23 cellular contexts compared by ENCODE assay signal in the genomic region with DNA sequence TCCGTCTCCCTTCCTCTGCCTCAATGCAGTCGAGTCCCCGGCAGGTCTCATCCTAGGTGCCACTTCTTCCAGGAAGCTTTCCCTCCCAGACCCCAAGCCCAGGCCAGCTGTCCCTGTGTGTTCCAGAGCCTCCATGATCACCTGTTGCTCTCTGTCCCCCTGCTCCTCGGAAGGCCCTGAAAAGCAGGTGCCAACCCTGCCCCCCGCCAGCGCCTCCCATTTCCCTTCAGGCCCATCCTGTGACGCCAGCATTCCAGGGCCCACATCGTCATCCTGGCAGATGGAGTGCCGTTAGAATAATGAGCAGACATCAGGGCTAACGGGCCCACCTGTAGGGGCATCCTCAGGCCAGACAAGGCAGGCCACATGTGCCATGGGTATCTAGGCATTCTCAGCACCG.
DNase-seq lines count a peak whose midpoint lies in the region; ATAC-seq, FAIRE-seq and TF ChIP-seq lines count a peak whose summit lies in the region.
"Had no signal": no experiment of that assay in that cellular context is flagged by ENCODE, and none has a peak within 500 bp of the region (broad histone marks: within the 10 kb centered on the region; RNA-seq: fewer than 3 reads in every experiment).

No MANE protein-coding gene starts in this region.

- ATAC-seq in activated CD8-positive, alpha-beta memory T cell treated with anti-CD3 and anti-CD28 coated beads, Interleukin-2, amount 10 ng/mL, durations not matched to agents 7 days and 5 days = no peak
- ATAC-seq in upper lobe of right lung = no peak
- ATAC-seq: HepG2, Panc1 had no signal

- no peak overlapping the region for H4K5ac ChIP-seq in H1 (ENCODE audit: insufficient read length, low read depth, low read length)

- no peak overlapping the region for H3K4ac ChIP-seq in H1 (replicated peaks; ENCODE audit: insufficient read length, low read depth, low read length)

- H2BK120ac ChIP-seq in H1 (replicated peaks; ENCODE audit: low read depth, low read length) = no peak overlapping the region

- no peaks in the 10 kb centered on the region for H3K36me3 ChIP-seq in H1 (ENCODE audit: control insufficient read depth in 2 of 4, insufficient read depth in 4 of 4, low read length in 3 of 4)
- H3K36me3 ChIP-seq in upper lobe of right lung = no peaks in the 10 kb centered on the region
- no peaks in the 10 kb centered on the region for H3K36me3 ChIP-seq in CD8-positive, alpha-beta memory T cell (ENCODE audit: insufficient read depth, low read length)

- H3K18ac ChIP-seq in H1 (ENCODE audit: extremely low read depth, low read length) = no peak overlapping the region; the same call in 1 of the 2 replicates

- no peak for TF ChIP-seq POLR2A in H1 (IDR thresholded peaks at IDR 0.05; ENCODE audit: control extremely low read depth in 1 of 2, low read depth in 2 of 2, low read length in 2 of 2)

- no peak overlapping the region for H2BK5ac ChIP-seq in H1 (ENCODE audit: low read depth, low read length)

- no peaks in the 10 kb centered on the region; the same call in 1 of the 2 replicates for H3K23me2 ChIP-seq in H1 (ENCODE audit: low read depth, low read length)

- H3K27me3 Mint-ChIP-seq in activated CD8-positive, alpha-beta memory T cell treated with anti-CD3 and anti-CD28 coated beads, Interleukin-2, amount 10 ng/mL, durations not matched to agents 7 days and 5 days = peaks cover 2% of the 10 kb centered on the region
- peaks cover 6 to 16% of the 10 kb centered on the region in 2 donors for H3K27me3 Mint-ChIP-seq in CD8-positive, alpha-beta memory T cell

- H3K36me3 Mint-ChIP-seq in activated CD8-positive, alpha-beta memory T cell treated with anti-CD3 and anti-CD28 coated beads, Interleukin-2, amount 10 ng/mL, durations not matched to agents 7 days and 5 days = no peaks in the 10 kb centered on the region
- no peaks in the 10 kb centered on the region for H3K36me3 Mint-ChIP-seq in CD8-positive, alpha-beta memory T cell

- H3K4me3 ChIP-seq in H1 (ENCODE audit: extremely low read depth in 1 of 4, insufficient read depth in 2 of 4, low read depth in 3 of 4, low read length in 4 of 4) (no peak overlapping the region), upper lobe of right lung (no peak overlapping the region)
- no peak overlapping the region for H3K4me3 ChIP-seq in CD8-positive, alpha-beta memory T cell (ENCODE audit: low read length)
- H3K4me3 ChIP-seq: SK-N-MC had no signal

- 87% methylated on average over 11 of the region's 11 CpGs; no CpG with 5 or more reads in 1 of the 2 experiments for WGBS in H1 (ENCODE audit: extremely low coverage in 1 of 2, insufficient coverage in 1 of 2, insufficient read length in 1 of 2, insufficient replicate concordance in 2 of 2, low coverage in 1 of 2, low lambda C conversion rate in 2 of 2, missing lambda C conversion rate in 1 of 2), 2 experiments

- H4K91ac ChIP-seq in H1 (replicated peaks; ENCODE audit: insufficient read length, low read length) = no peak overlapping the region

- 0 out of 2 replicates have a peak overlapping the region, but pooled peaks have one; percentile 5 for H2BK15ac ChIP-seq in H1 (ENCODE audit: low read length)

- no peak overlapping the region for H3K23ac ChIP-seq in H1 (ENCODE audit: insufficient read length)

- no peaks in the 10 kb centered on the region for H3K9me3 Mint-ChIP-seq in activated CD8-positive, alpha-beta memory T cell treated with anti-CD3 and anti-CD28 coated beads, Interleukin-2, amount 10 ng/mL, durations not matched to agents 7 days and 5 days (ENCODE audit: low read depth)
- peaks cover 0 to 4% (median 0%) of the 10 kb centered on the region in 5 donors for H3K9me3 Mint-ChIP-seq in CD8-positive, alpha-beta memory T cell

- H3K9me3 ChIP-seq in H1 (ENCODE audit: insufficient read depth in 2 of 2, low read depth in 1 of 2, low read length in 1 of 2) (peaks cover 0 to 5% of the 10 kb centered on the region in 2 experiments; a peak in 1 of 4 replicates), upper lobe of right lung (no peaks in the 10 kb centered on the region)
- H3K9me3 ChIP-seq in CD8-positive, alpha-beta memory T cell (ENCODE audit: low read length) = no peaks in the 10 kb centered on the region

- TF ChIP-seq CTCF in H1 (IDR thresholded peaks at IDR 0.05; ENCODE audit: control extremely low read depth in 1 of 3, insufficient read depth in 1 of 3, low read depth in 1 of 3, low read length in 3 of 3) (no peak), upper lobe of right lung (IDR thresholded peaks at IDR 0.05) (no peak)

- peaks cover 6 to 28% (median 18%) of the 10 kb centered on the region in 4 experiments for H3K4me1 ChIP-seq in H1 (replicated peaks in 1 of 4; ENCODE audit: control insufficient read depth in 3 of 4, insufficient read depth in 4 of 4, low read length in 3 of 4)
- no peaks in the 10 kb centered on the region for H3K4me1 ChIP-seq in upper lobe of right lung
- no peaks in the 10 kb centered on the region for H3K4me1 ChIP-seq in CD8-positive, alpha-beta memory T cell (ENCODE audit: insufficient read depth, low read length)

- no peak for FAIRE-seq in H1 (lab: Jason Lieb, UNC)
- FAIRE-seq: GM19239, H54, HepG2 had no signal

- H3K27me3 ChIP-seq in H1 (replicated peaks in 1 of 4; ENCODE audit: control insufficient read depth in 3 of 4, extremely low read depth in 1 of 4, insufficient read depth in 3 of 4, low read length in 3 of 4) (no peaks in the 10 kb centered on the region; a peak in 2 of 7 replicates), upper lobe of right lung (peaks cover 6% of the 10 kb centered on the region)
- H3K27me3 ChIP-seq in CD8-positive, alpha-beta memory T cell (ENCODE audit: insufficient read depth, low read length, poor library complexity, severe bottlenecking) = no peaks in the 10 kb centered on the region

- H3K4me2 ChIP-seq in H1 (ENCODE audit: insufficient read depth in 1 of 2, low read depth in 2 of 2, low read length in 2 of 2) = no peak overlapping the region

- intact Hi-C loops in upper lobe of right lung (cut with DNase I) = no loop called here

- no peaks in the 10 kb centered on the region for H4K20me1 ChIP-seq in H1 (replicated peaks in 1 of 2; ENCODE audit: control insufficient read depth in 1 of 2, insufficient read depth in 2 of 2, low read length in 2 of 2)

- H2BK20ac ChIP-seq in H1 (ENCODE audit: low read length) = no peak overlapping the region

- H3K79me2 ChIP-seq in H1 (ENCODE audit: control insufficient read depth in 1 of 2, insufficient read depth in 2 of 2, low read length in 2 of 2) = no peaks in the 10 kb centered on the region

- no peak overlapping the region for H4K8ac ChIP-seq in H1 (ENCODE audit: extremely low read depth, insufficient read depth, low read length)

- no peak overlapping the region for H3K56ac ChIP-seq in H1 (replicated peaks; ENCODE audit: insufficient read length, low read depth, low read length)

- CTCF ChIA-PET in activated CD8-positive, alpha-beta memory T cell treated with anti-CD3 and anti-CD28 coated beads, Interleukin-2, amount 10 ng/mL, durations not matched to agents 7 days and 5 days (lab: Charles Lee) = no interaction called here
- CTCF ChIA-PET in H1 (lab: Charles Lee; ENCODE audit: partially characterized antibody) = no interaction called here
- CTCF ChIA-PET in CD8-positive, alpha-beta memory T cell (lab: Charles Lee) = no interaction called here

- POLR2A ChIA-PET in H1 (lab: Charles Lee; ENCODE audit: partially characterized antibody) = no interaction called here
- POLR2A ChIA-PET in CD8-positive, alpha-beta memory T cell (lab: Charles Lee) = no interaction called here

- no peak overlapping the region for H2AFZ ChIP-seq in H1 (ENCODE audit: low read length)

- H3K14ac ChIP-seq in H1 (ENCODE audit: insufficient read length) = no peak overlapping the region

- no peak for TF ChIP-seq EP300 in H1 (IDR thresholded peaks at IDR 0.05; ENCODE audit: borderline replicate concordance in 1 of 2, low read depth in 2 of 2, low read length in 2 of 2)

- H3K4me1 Mint-ChIP-seq in activated CD8-positive, alpha-beta memory T cell treated with anti-CD3 and anti-CD28 coated beads, Interleukin-2, amount 10 ng/mL, durations not matched to agents 7 days and 5 days = no peaks in the 10 kb centered on the region
- no peaks in the 10 kb centered on the region for H3K4me1 Mint-ChIP-seq in CD8-positive, alpha-beta memory T cell

- no peak overlapping the region for H2AK5ac ChIP-seq in H1 (ENCODE audit: low read depth, low read length)

- H3K27ac Mint-ChIP-seq in activated CD8-positive, alpha-beta memory T cell treated with anti-CD3 and anti-CD28 coated beads, Interleukin-2, amount 10 ng/mL, durations not matched to agents 7 days and 5 days = no peak overlapping the region
- no peak overlapping the region for H3K27ac Mint-ChIP-seq in CD8-positive, alpha-beta memory T cell

- no peaks in the 10 kb centered on the region for H3K79me1 ChIP-seq in H1 (ENCODE audit: low read depth, low read length)

- no peak overlapping the region for H3K4me3 Mint-ChIP-seq in activated CD8-positive, alpha-beta memory T cell treated with anti-CD3 and anti-CD28 coated beads, Interleukin-2, amount 10 ng/mL, durations not matched to agents 7 days and 5 days
- H3K4me3 Mint-ChIP-seq in CD8-positive, alpha-beta memory T cell = no peak overlapping the region

- no peak overlapping the region; the same call in 1 of the 2 replicates for H2BK12ac ChIP-seq in H1 (ENCODE audit: low read depth, low read length)

- H3K27ac ChIP-seq in H1 (ENCODE audit: low read depth, low read length) (no peak overlapping the region), upper lobe of right lung (no peak overlapping the region)
- no peak overlapping the region for H3K27ac ChIP-seq in CD8-positive, alpha-beta memory T cell (ENCODE audit: low read depth, low read length)
- H3K27ac ChIP-seq: RWPE1, SK-N-MC had no signal

- TF ChIP-seq RAD21 in H1 (IDR thresholded peaks at IDR 0.05 in 1 of 2, conservative IDR thresholded peaks at IDR 0.05 in 1 of 2; ENCODE audit: low read depth in 2 of 2, low read length in 2 of 2) = no peak

- DNase-seq in activated CD8-positive, alpha-beta memory T cell treated with anti-CD3 and anti-CD28 coated beads, Interleukin-2, amount 10 ng/mL, durations not matched to agents 7 days and 5 days = peak; percentile 22
- DNase-seq in activated CD8-positive, alpha-beta memory T cell treated with anti-CD3 and anti-CD28 coated beads, Interleukin-2, amount 50 U/mL, for 4 hours = no peak
- DNase-seq in H1 (ENCODE audit: low read depth in 1 of 2, low spot score in 2 of 2) (peak in 1 of 2 experiments; percentile 46), mucosa of gallbladder (ENCODE audit: low spot score) (peak; percentile 8), upper lobe of right lung (peak; percentile 46), DMS153 treated with DMSO at 0.1 percent for 48 hours (lab: John Stamatoyannopoulos, UW; ENCODE audit: unreplicated experiment) (no peak)
- no peak for DNase-seq in CD8-positive, alpha-beta memory T cell
- DNase-seq in NK-92 treated with Interleukin-12 subunit alpha and Interleukin-12 subunit beta, amount 100 ng/mL, for 24 hours (lab: John Stamatoyannopoulos, UW) = no peak
- DNase-seq: DMS153, Karpas-422, MV-4-11, NCI-H1105 treated with DMSO at 0.1 percent for 48 hours, NCI-H146, NCI-H1930, NCI-H2107, NCI-H524, SHP77 treated with DMSO at 0.1 percent for 48 hours had no signal

- no peak overlapping the region for H3K9ac ChIP-seq in H1 (replicated peaks in 1 of 4; ENCODE audit: extremely low read depth in 1 of 4, low read depth in 3 of 4, low read length in 3 of 4)

TF ChIP-seq in H1, 55 proteins besides CTCF, POLR2A, EP300 and RAD21 (continues in another document):
- no peak for TF ChIP-seq KDM5A (IDR thresholded peaks at IDR 0.05; ENCODE audit: low read length)
- no peak for TF ChIP-seq SAP30 (IDR thresholded peaks at IDR 0.05; ENCODE audit: insufficient read depth, insufficient replicate concordance, low read length)

Comparison
In these comparisons a context has a peak if more than half of its experiments do, and no peak if none do; other contexts are left out.
1. DNase-seq: peak in activated CD8-positive, alpha-beta memory T cell treated with anti-CD3 and anti-CD28 coated beads, Interleukin-2, amount 10 ng/mL, durations not matched to agents 7 days and 5 days (single experiment), mucosa of gallbladder (single experiment) and upper lobe of right lung (single experiment); none in activated CD8-positive, alpha-beta memory T cell treated with anti-CD3 and anti-CD28 coated beads, Interleukin-2, amount 50 U/mL, for 4 hours (single experiment), DMS153 treated with DMSO at 0.1 percent for 48 hours (single experiment), CD8-positive, alpha-beta memory T cell (0 of 5) and NK-92 treated with Interleukin-12 subunit alpha and Interleukin-12 subunit beta, amount 100 ng/mL, for 24 hours (single experiment).